In genomic region chr10:95176101-95176500, GRCh38 we compare ENCODE assay signal across 1 cellular context.
TF ChIP-seq lines count a peak whose summit lies in the region.

No MANE protein-coding gene starts in this region.

TF ChIP-seq in H1, 55 proteins besides CTCF, POLR2A, EP300 and RAD21 (continued from another document):
- TF ChIP-seq NANOG (IDR thresholded peaks at IDR 0.05; ENCODE audit: insufficient read depth, low read depth, low read length, poor library complexity, severe bottlenecking) (no peak), TAF1 (IDR thresholded peaks at IDR 0.05; ENCODE audit: low read depth, low read length) (no peak)
